18 cellular contexts compared by ENCODE assay signal in genomic region chr6:123527406-123527805, GRCh38.
"Had no signal": no experiment of that assay in that cellular context is flagged by ENCODE, and none has a peak within 500 bp of the region (broad histone marks: within the 10 kb centered on the region; RNA-seq: fewer than 3 reads in every experiment).

No MANE protein-coding gene starts in this region.

- H3K27ac ChIP-seq: cardiac muscle cell, left ventricle myocardium inferior, parathyroid adenoma, skin epidermis, suprapubic skin had no signal

- H3K4me1 ChIP-seq: suprapubic skin had no signal

- H3K4me3 Mint-ChIP-seq: activated naive CD8-positive, alpha-beta T cell treated with anti-CD3 and anti-CD28 coated beads, Interleukin-2, amount 10 ng/mL, durations not matched to agents 7 days and 5 days; activated T-helper 1 cell treated with anti-CD3 and anti-CD28 coated beads, Interleukin-12 subunit alpha, Interleukin-12 subunit beta, Interleukin-2, Interleukin-4 antibody, amounts not matched to agents 30 ng/mL and 10 ng/mL and 1 ng/mL, durations not matched to agents 14 hours and 24 hours and 36 hours; memory B cell; naive thymus-derived CD4-positive, alpha-beta T cell; T-helper 2 cell treated with Interferon-gamma antibody and Interleukin-4, amounts not matched to agents 5 μg/mL and 100 μg/mL, for 36 hours had no signal

- H3K9me3 Mint-ChIP-seq: activated T-helper 1 cell treated with anti-CD3 and anti-CD28 coated beads, Interleukin-12 subunit alpha, Interleukin-12 subunit beta, Interleukin-2, Interleukin-4 antibody, amounts not matched to agents 30 ng/mL and 10 ng/mL and 1 ng/mL, durations not matched to agents 14 hours and 24 hours and 36 hours; T-helper 2 cell treated with Interferon-gamma antibody and Interleukin-4, amounts not matched to agents 5 μg/mL and 100 μg/mL, for 36 hours had no signal

- ATAC-seq: activated CD4-positive, CD25-positive, alpha-beta regulatory T cell treated with anti-CD3 and anti-CD28 coated beads, Interleukin-2, amount 50 U/mL, for 24 hours; mucosa of descending colon; naive thymus-derived CD4-positive, alpha-beta T cell; stimulated activated naive CD8-positive, alpha-beta T cell treated with anti-CD3 and anti-CD28 coated beads, Interleukin-15, Interleukin-2, amounts not matched to agents 100 U/mL and 50 U/mL, for 24 hours had no signal

- H3K36me3 Mint-ChIP-seq: activated naive CD8-positive, alpha-beta T cell treated with anti-CD3 and anti-CD28 coated beads, Interleukin-2, amount 10 ng/mL, durations not matched to agents 7 days and 5 days; memory B cell; naive thymus-derived CD4-positive, alpha-beta T cell had no signal

- H3K27me3 ChIP-seq: cardiac muscle cell, suprapubic skin had no signal

- H3K79me2 ChIP-seq: parathyroid adenoma had no signal

- H3K27ac Mint-ChIP-seq: activated naive CD8-positive, alpha-beta T cell treated with anti-CD3 and anti-CD28 coated beads, Interleukin-2, amount 10 ng/mL, durations not matched to agents 7 days and 5 days; activated T-helper 1 cell treated with anti-CD3 and anti-CD28 coated beads, Interleukin-12 subunit alpha, Interleukin-12 subunit beta, Interleukin-2, Interleukin-4 antibody, amounts not matched to agents 30 ng/mL and 10 ng/mL and 1 ng/mL, durations not matched to agents 14 hours and 24 hours and 36 hours; memory B cell; naive thymus-derived CD4-positive, alpha-beta T cell; T-helper 2 cell treated with Interferon-gamma antibody and Interleukin-4, amounts not matched to agents 5 μg/mL and 100 μg/mL, for 36 hours had no signal

- H3K4me1 Mint-ChIP-seq: activated naive CD8-positive, alpha-beta T cell treated with anti-CD3 and anti-CD28 coated beads, Interleukin-2, amount 10 ng/mL, durations not matched to agents 7 days and 5 days; memory B cell; naive thymus-derived CD4-positive, alpha-beta T cell had no signal

- DNase-seq: activated naive CD8-positive, alpha-beta T cell treated with anti-CD3 and anti-CD28 coated beads, Interleukin-2, amount 10 ng/mL, durations not matched to agents 7 days and 5 days; anterior cingulate cortex; hippocampal formation; left ventricle myocardium inferior; mucosa of descending colon; naive thymus-derived CD4-positive, alpha-beta T cell; stimulated activated CD4-positive, alpha-beta T cell treated with anti-CD3 and anti-CD28 coated beads, Interleukin-4, amount 100 ng/mL, for 4 hours; stimulated activated CD8-positive, alpha-beta memory T cell treated with anti-CD3 and anti-CD28 coated beads, Interleukin-4, amount 100 ng/mL, for 48 hours; stimulated activated naive CD8-positive, alpha-beta T cell treated with anti-CD3 and anti-CD28 coated beads, Interleukin-15, Interleukin-2, amounts not matched to agents 100 U/mL and 50 U/mL, for 24 hours; trophoblast cell had no signal

- H3K4me3 ChIP-seq: cardiac muscle cell, left ventricle myocardium inferior, mucosa of descending colon, skin epidermis, suprapubic skin had no signal

- H3K9me3 ChIP-seq: left ventricle myocardium inferior, mucosa of descending colon, suprapubic skin had no signal

- H2AFZ ChIP-seq: parathyroid adenoma had no signal

- H3K27me3 Mint-ChIP-seq: activated naive CD8-positive, alpha-beta T cell treated with anti-CD3 and anti-CD28 coated beads, Interleukin-2, amount 10 ng/mL, durations not matched to agents 7 days and 5 days; memory B cell; naive thymus-derived CD4-positive, alpha-beta T cell had no signal

- H3K9ac ChIP-seq: parathyroid adenoma had no signal
